8 cellular contexts compared by ENCODE assay signal in genomic region chr5:79999722-80000121, GRCh38. TPM values are rescaled to one million over a fixed set of nuclear protein-coding genes. Genes with fewer than 3 reads are reported as not detected.
"Had no signal": no experiment of that assay in that cellular context is flagged by ENCODE, and none has a peak within 500 bp of the region (broad histone marks: within the 10 kb centered on the region; RNA-seq: fewer than 3 reads in every experiment).

No MANE protein-coding gene starts in this region.

- FAIRE-seq: H1, H54, HTR-8/SVneo had no signal

- H3K4me3 ChIP-seq: GM23338, K562 had no signal

- DNase-seq: H9, HCEC 1CT, IMR-90 had no signal

- H3K9me3 Mint-ChIP-seq: GM23338, H9 had no signal

- ATAC-seq: GM23338, K562 had no signal

- H3K4me2 ChIP-seq: GM23338 had no signal

- H3K4me3 Mint-ChIP-seq: GM23338, H9 had no signal

- H3K27ac Mint-ChIP-seq: GM23338 had no signal

RNA-seq across cellular contexts. Expression of gene THBS4, which starts 35.4 kb away (rescaled TPM):
- total RNA-seq: K562 had no signal
